8 cellular contexts compared by ENCODE assay signal in the genomic region with DNA sequence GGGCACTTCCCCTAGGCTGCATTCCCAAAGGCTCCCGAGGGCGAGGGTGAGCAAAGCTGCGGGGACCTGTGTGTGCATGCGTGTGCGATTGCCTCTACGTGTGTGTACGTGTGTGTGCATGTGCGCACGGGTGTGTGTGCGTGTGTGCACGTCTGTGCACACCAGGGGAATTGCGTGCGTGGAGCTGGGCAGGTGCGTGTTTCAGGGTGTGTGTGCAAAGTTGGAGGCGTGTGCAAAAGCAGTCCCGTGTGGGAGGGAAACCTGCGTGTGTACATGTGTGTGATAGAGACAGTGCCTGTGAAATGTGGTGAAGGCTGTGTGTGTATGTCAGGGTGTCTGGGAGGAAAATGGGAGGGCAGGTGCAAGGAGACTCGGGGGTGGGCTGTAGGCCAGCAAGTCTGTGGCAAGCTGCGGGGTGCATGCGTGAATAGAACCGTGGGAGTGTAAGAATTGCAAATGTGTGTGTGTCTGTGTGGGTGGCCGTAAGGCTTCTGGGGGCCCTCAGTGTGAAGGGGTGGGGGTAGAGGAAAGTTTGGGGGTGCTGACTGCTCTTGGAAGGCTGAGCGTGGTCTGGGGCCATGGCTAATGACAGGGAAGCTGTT. TPM values are rescaled to one million over a fixed set of nuclear protein-coding genes. Genes with fewer than 3 reads are reported as not detected.
DNase-seq lines count a peak whose midpoint lies in the region; ATAC-seq, FAIRE-seq and TF ChIP-seq lines count a peak whose summit lies in the region.

No MANE protein-coding gene starts in this region.

- H3K4me2 ChIP-seq in HepG2 (ENCODE audit: low read depth, low read length): peak overlapping the region; percentile 71

- DNase-seq in activated CD4-positive, alpha-beta memory T cell treated with anti-CD3 and anti-CD28 coated beads for 36 hours: no peak
- no peak for DNase-seq in activated CD4-positive, alpha-beta memory T cell treated with anti-CD3 and anti-CD28 coated beads, Interleukin-2, amount 10 ng/mL, durations not matched to agents 7 days and 5 days
- no peak for DNase-seq in ascending aorta (ENCODE audit: low spot score in 2 of 2)
- DNase-seq in HepG2 (ENCODE audit: low spot score): no peak
- DNase-seq in thoracic aorta (ENCODE audit: low spot score): no peak
- no peak for DNase-seq in AG20443 (ENCODE audit: low spot score)
- no peak for DNase-seq in NCI-H2196 (lab: John Stamatoyannopoulos, UW; ENCODE audit: unreplicated experiment)
- DNase-seq in SHP77 treated with DMSO at 0.1 percent for 48 hours (lab: John Stamatoyannopoulos, UW): no peak

- FAIRE-seq in HepG2 (lab: Jason Lieb, UNC): no peak

- in situ Hi-C loops in HepG2 (cut with HindIII; ENCODE audit: extremely low pct_ligation_motif_present, low pct_unique_long_range_greater_than_20kb): loop anchor here (5.0 to 25.0 kb wide), 2 partner anchors 111 to 446 kb away; a partner anchor contains a TSS

- no peak for TF ChIP-seq EP300 in HepG2 (IDR thresholded peaks at IDR 0.05; ENCODE audit: low read depth in 2 of 2, low read length in 2 of 2)
- TF ChIP-seq EP300 in HepG2 (CRISPR knock-in tag; IDR thresholded peaks at IDR 0.05; ENCODE audit: borderline replicate concordance): no peak

- no peaks in the 10 kb centered on the region for H3K9me3 Mint-ChIP-seq in activated CD4-positive, alpha-beta memory T cell treated with anti-CD3 and anti-CD28 coated beads for 36 hours
- no peaks in the 10 kb centered on the region for H3K9me3 Mint-ChIP-seq in activated CD4-positive, alpha-beta memory T cell treated with anti-CD3 and anti-CD28 coated beads, Interleukin-2, amount 10 ng/mL, durations not matched to agents 7 days and 5 days

- no peaks in the 10 kb centered on the region for H3K79me2 ChIP-seq in HepG2 (ENCODE audit: insufficient read depth, low read length)

- no peaks in the 10 kb centered on the region for H4K20me1 ChIP-seq in HepG2 (ENCODE audit: insufficient read depth, low read length)

- peaks cover 0 to 11% of the 10 kb centered on the region in 2 donors for H3K4me1 ChIP-seq in ascending aorta
- peaks cover 27% of the 10 kb centered on the region for H3K4me1 ChIP-seq in HepG2 (ENCODE audit: insufficient read depth, low read length)
- peaks cover 8 to 25% of the 10 kb centered on the region in 2 donors for H3K4me1 ChIP-seq in thoracic aorta (ENCODE audit: control insufficient read depth in 1 of 2, low read depth in 2 of 2)

- H3K4me3 ChIP-seq in ascending aorta (peak overlapping the region; percentile 51 to 67), HepG2 (replicated peaks in 1 of 3; ENCODE audit: insufficient read depth in 1 of 3, low read depth in 2 of 3, low read length in 3 of 3) (peak overlapping the region; percentile 30 to 77 (median 44); a peak in 5 of 6 replicates), thoracic aorta (peak overlapping the region; percentile 71)

- CTCF ChIA-PET in activated CD4-positive, alpha-beta memory T cell treated with anti-CD3 and anti-CD28 coated beads for 36 hours (lab: Charles Lee): interaction anchor here (0.7 kb wide), 1 partner anchor 133 kb away, joined by 3 read pairs; no protein-coding TSS in a partner anchor
- CTCF ChIA-PET in activated CD4-positive, alpha-beta memory T cell treated with anti-CD3 and anti-CD28 coated beads, Interleukin-2, amount 10 ng/mL, durations not matched to agents 7 days and 5 days (lab: Charles Lee): no interaction called here
- CTCF ChIA-PET in HepG2 (lab: Yijun Ruan, JAX; ENCODE audit: low intra/inter-chr PET ratio, low total read pairs): no interaction called here

- BruUV-seq in HepG2 (replicated peaks; lab: Mats Ljungman, UMichigan): no TSS peak

- 30% methylated on average over 23 of the region's 23 CpGs for WGBS in HepG2 (ENCODE audit: low lambda C conversion rate)

- H3K27ac ChIP-seq in ascending aorta (no peak overlapping the region), HepG2 (ENCODE audit: extremely low read length, insufficient read depth, low read length) (no peak overlapping the region), thoracic aorta (no peak overlapping the region)

- intact Hi-C loops in activated CD4-positive, alpha-beta memory T cell treated with anti-CD3 and anti-CD28 coated beads for 36 hours (cut with micrococcal nuclease): loop anchor here (1.0 kb wide), 1 partner anchor 155 kb away; no protein-coding TSS in a partner anchor
- intact Hi-C loops in ascending aorta (cut with DNase I) (loop anchor here (1.0 to 5.0 kb wide), 6 partner anchors 13 to 336 kb away; a partner anchor contains a TSS), HepG2 (cut with micrococcal nuclease; ENCODE audit: unreplicated experiment) (loop anchor here (1.0 to 10.0 kb wide), 6 partner anchors 84 to 344 kb away; a partner anchor contains a TSS)

- TF ChIP-seq CTCF in ascending aorta (IDR thresholded peaks at IDR 0.05): no peak
- TF ChIP-seq CTCF in HepG2 (CRISPR knock-in tag; IDR thresholded peaks at IDR 0.05): no peak
- TF ChIP-seq CTCF in thoracic aorta (IDR thresholded peaks at IDR 0.05): no peak

- TF ChIP-seq RAD21 in HepG2 (CRISPR knock-in tag; IDR thresholded peaks at IDR 0.05): no peak

- no peaks in the 10 kb centered on the region for H3K9me3 ChIP-seq in ascending aorta
- H3K9me3 ChIP-seq in HepG2 (ENCODE audit: low read length): no peaks in the 10 kb centered on the region
- H3K9me3 ChIP-seq in thoracic aorta: no peaks in the 10 kb centered on the region

- no peaks in the 10 kb centered on the region for H3K27me3 ChIP-seq in ascending aorta
- H3K27me3 ChIP-seq in HepG2 (ENCODE audit: control insufficient read depth in 1 of 2, insufficient read depth in 2 of 2, low read length in 2 of 2): peaks cover 0 to 18% of the 10 kb centered on the region in 2 experiments; a peak in 3 of 5 replicates
- no peaks in the 10 kb centered on the region for H3K27me3 ChIP-seq in thoracic aorta (replicated peaks; ENCODE audit: insufficient read depth)

- POLR2A ChIA-PET in activated CD4-positive, alpha-beta memory T cell treated with anti-CD3 and anti-CD28 coated beads for 36 hours (lab: Charles Lee): no interaction called here
- POLR2A ChIA-PET in activated CD4-positive, alpha-beta memory T cell treated with anti-CD3 and anti-CD28 coated beads, Interleukin-2, amount 10 ng/mL, durations not matched to agents 7 days and 5 days (lab: Charles Lee): no interaction called here
- POLR2A ChIA-PET in HepG2 (lab: Yijun Ruan, JAX): interaction anchor here (0.9 to 5.1 kb wide), 20 partner anchors 11 to 342 kb away, joined by 3 to 62 read pairs (median 7); a partner anchor contains a TSS

- H3K36me3 ChIP-seq in ascending aorta: no peaks in the 10 kb centered on the region
- no peaks in the 10 kb centered on the region for H3K36me3 ChIP-seq in HepG2 (replicated peaks in 1 of 2; ENCODE audit: control insufficient read depth in 1 of 2, insufficient read depth in 2 of 2, low read length in 2 of 2)
- H3K36me3 ChIP-seq in thoracic aorta: no peaks in the 10 kb centered on the region

- H3K27me3 Mint-ChIP-seq in activated CD4-positive, alpha-beta memory T cell treated with anti-CD3 and anti-CD28 coated beads for 36 hours: peaks cover 25% of the 10 kb centered on the region
- H3K27me3 Mint-ChIP-seq in activated CD4-positive, alpha-beta memory T cell treated with anti-CD3 and anti-CD28 coated beads, Interleukin-2, amount 10 ng/mL, durations not matched to agents 7 days and 5 days: peaks cover 32% of the 10 kb centered on the region

- H3K27ac Mint-ChIP-seq in activated CD4-positive, alpha-beta memory T cell treated with anti-CD3 and anti-CD28 coated beads for 36 hours: no peak overlapping the region
- H3K27ac Mint-ChIP-seq in activated CD4-positive, alpha-beta memory T cell treated with anti-CD3 and anti-CD28 coated beads, Interleukin-2, amount 10 ng/mL, durations not matched to agents 7 days and 5 days: no peak overlapping the region

- no peak for ATAC-seq in HepG2
- ATAC-seq in thoracic aorta (ENCODE audit: insufficient number of reproducible peaks, low FRiP score, low read depth): no peak

- no peak for TF ChIP-seq POLR2A in HepG2 (IDR thresholded peaks at IDR 0.05; ENCODE audit: insufficient read depth in 1 of 2, low read depth in 2 of 2, low read length in 2 of 2)

- H3K4me1 Mint-ChIP-seq in activated CD4-positive, alpha-beta memory T cell treated with anti-CD3 and anti-CD28 coated beads for 36 hours (ENCODE audit: low read depth): peaks cover 15% of the 10 kb centered on the region
- peaks cover 19% of the 10 kb centered on the region for H3K4me1 Mint-ChIP-seq in activated CD4-positive, alpha-beta memory T cell treated with anti-CD3 and anti-CD28 coated beads, Interleukin-2, amount 10 ng/mL, durations not matched to agents 7 days and 5 days

- peak overlapping the region; percentile 35 for H3K4me3 Mint-ChIP-seq in activated CD4-positive, alpha-beta memory T cell treated with anti-CD3 and anti-CD28 coated beads for 36 hours
- H3K4me3 Mint-ChIP-seq in activated CD4-positive, alpha-beta memory T cell treated with anti-CD3 and anti-CD28 coated beads, Interleukin-2, amount 10 ng/mL, durations not matched to agents 7 days and 5 days: no peak overlapping the region

- H3K9ac ChIP-seq in HepG2 (ENCODE audit: insufficient read depth, low read depth, low read length): no peak overlapping the region

- H3K36me3 Mint-ChIP-seq in activated CD4-positive, alpha-beta memory T cell treated with anti-CD3 and anti-CD28 coated beads for 36 hours: no peaks in the 10 kb centered on the region
- no peaks in the 10 kb centered on the region for H3K36me3 Mint-ChIP-seq in activated CD4-positive, alpha-beta memory T cell treated with anti-CD3 and anti-CD28 coated beads, Interleukin-2, amount 10 ng/mL, durations not matched to agents 7 days and 5 days (ENCODE audit: low read depth)

- H2AFZ ChIP-seq in HepG2 (ENCODE audit: low read length): no peak overlapping the region

RNA-seq across cellular contexts. Expression of a gene that starts 0.5 kb away (rescaled TPM):
- total RNA-seq in activated CD4-positive, alpha-beta memory T cell treated with anti-CD3 and anti-CD28 coated beads for 36 hours: under 1 TPM in 1 of 2 experiments, not detected in 1; 0.07 TPM
- total RNA-seq in activated CD4-positive, alpha-beta memory T cell treated with anti-CD3 and anti-CD28 coated beads, Interleukin-2, amount 10 ng/mL, durations not matched to agents 7 days and 5 days: under 1 TPM in 1 of 2 experiments, not detected in 1; 0.03 TPM
- 5.7 TPM for total RNA-seq in ascending aorta
- 0.36 and 0.42 TPM in 2 replicates for total RNA-seq in HepG2 (2016; rRNA removed; fragmentation: Illumina TruSeq; extraction: Trizol)
- 0.09 TPM in 1 of 2 replicates, not detected in the other for total RNA-seq in HepG2 (2016; cell fraction: cytosol; rRNA removed; fragmentation: Illumina TruSeq; extraction: Trizol; ENCODE audit: low read depth)
- total RNA-seq in HepG2 (2016; cell fraction: insoluble cytoplasmic fraction; rRNA removed; fragmentation: Illumina TruSeq; extraction: Trizol): 0.34 and 0.43 TPM in 2 replicates
- total RNA-seq in HepG2 (2016; cell fraction: membrane; rRNA removed; fragmentation: Illumina TruSeq; extraction: Trizol): 0.19 and 0.21 TPM in 2 replicates
- total RNA-seq in HepG2 (2016; cell fraction: nucleus; rRNA removed; fragmentation: Illumina TruSeq; extraction: Trizol): 0.34 and 0.43 TPM in 2 replicates
- polyA plus RNA-seq in HepG2 (2011; rRNA removed): 0.40 and 0.60 TPM in 2 replicates
- 0.31 and 0.44 TPM in 2 replicates for polyA plus RNA-seq in HepG2 (2011; cell fraction: cytosol; rRNA removed)
- polyA plus RNA-seq in HepG2 (2011; cell fraction: nucleus; rRNA removed): 1.3 and 1.5 TPM in 2 replicates
- 0.59 and 1.0 TPM in 2 replicates for polyA plus RNA-seq in HepG2 (2012)
- polyA plus RNA-seq in HepG2 (2016; cell fraction: cytosol; fragmentation: Illumina TruSeq; extraction: Trizol; ENCODE audit: low read depth): 0.02 TPM in 2 replicates
- polyA plus RNA-seq in HepG2 (2016; cell fraction: insoluble cytoplasmic fraction; fragmentation: Illumina TruSeq; extraction: Trizol; ENCODE audit: low read depth): 0.32 and 0.43 TPM in 2 replicates
- polyA plus RNA-seq in HepG2 (2016; cell fraction: membrane; fragmentation: Illumina TruSeq; extraction: Trizol; ENCODE audit: low read depth): 0.08 and 0.14 TPM in 2 replicates
- polyA plus RNA-seq in HepG2 (2016; cell fraction: nucleus; fragmentation: Illumina TruSeq; extraction: Trizol; ENCODE audit: insufficient read depth, low read depth): 0.31 and 0.41 TPM in 2 replicates
- 0.16 and 1.5 TPM in 2 replicates for polyA minus RNA-seq in HepG2 (2011; rRNA and poly(A)+ RNA removed; ENCODE audit: low replicate concordance)
- polyA minus RNA-seq in HepG2 (2011; cell fraction: cytosol; rRNA and poly(A)+ RNA removed): 0.18 and 0.49 TPM in 2 replicates
- 0.64 and 0.75 TPM in 2 replicates for polyA minus RNA-seq in HepG2 (2011; cell fraction: nucleus; rRNA and poly(A)+ RNA removed)
- 1 to 10 TPM in 1 of 2 donors, under 1 TPM in 1; 0.92 to 4.6 TPM for total RNA-seq in thoracic aorta

RNA-seq across cellular contexts. Expression of a gene that starts 21.7 kb away (rescaled TPM):
- total RNA-seq in activated CD4-positive, alpha-beta memory T cell treated with anti-CD3 and anti-CD28 coated beads for 36 hours: under 1 TPM in 1 of 2 experiments, not detected in 1; 0.05 TPM
- under 1 TPM in 1 of 2 experiments, not detected in 1; 0.08 TPM for total RNA-seq in activated CD4-positive, alpha-beta memory T cell treated with anti-CD3 and anti-CD28 coated beads, Interleukin-2, amount 10 ng/mL, durations not matched to agents 7 days and 5 days
- total RNA-seq in ascending aorta (25.7 TPM), HepG2 (2016; rRNA removed; fragmentation: Illumina TruSeq; extraction: Trizol) (4.4 and 6.6 TPM in 2 replicates), thoracic aorta (10 to 100 TPM; 22.6 to 28.8 TPM)
- total RNA-seq in HepG2 (2016; cell fraction: cytosol; rRNA removed; fragmentation: Illumina TruSeq; extraction: Trizol; ENCODE audit: low read depth): 1.1 and 1.5 TPM in 2 replicates
- 3.3 and 6.8 TPM in 2 replicates for total RNA-seq in HepG2 (2016; cell fraction: insoluble cytoplasmic fraction; rRNA removed; fragmentation: Illumina TruSeq; extraction: Trizol)
- 1.8 and 2.4 TPM in 2 replicates for total RNA-seq in HepG2 (2016; cell fraction: membrane; rRNA removed; fragmentation: Illumina TruSeq; extraction: Trizol)
- 8.8 and 10.7 TPM in 2 replicates for total RNA-seq in HepG2 (2016; cell fraction: nucleus; rRNA removed; fragmentation: Illumina TruSeq; extraction: Trizol)
- 5.7 and 7.5 TPM in 2 replicates for polyA plus RNA-seq in HepG2 (2011; rRNA removed)
- polyA plus RNA-seq in HepG2 (2011; cell fraction: cytosol; rRNA removed): 4.1 and 4.4 TPM in 2 replicates
- 19.1 and 22.6 TPM in 2 replicates for polyA plus RNA-seq in HepG2 (2011; cell fraction: nucleus; rRNA removed)
- 5.2 and 7.1 TPM in 2 replicates for polyA plus RNA-seq in HepG2 (2012)
- 0.62 and 0.73 TPM in 2 replicates for polyA plus RNA-seq in HepG2 (2016; cell fraction: cytosol; fragmentation: Illumina TruSeq; extraction: Trizol; ENCODE audit: low read depth)
- polyA plus RNA-seq in HepG2 (2016; cell fraction: insoluble cytoplasmic fraction; fragmentation: Illumina TruSeq; extraction: Trizol; ENCODE audit: low read depth): 2.7 and 3.1 TPM in 2 replicates
- 0.72 and 0.92 TPM in 2 replicates for polyA plus RNA-seq in HepG2 (2016; cell fraction: membrane; fragmentation: Illumina TruSeq; extraction: Trizol; ENCODE audit: low read depth)
- 14.4 and 14.5 TPM in 2 replicates for polyA plus RNA-seq in HepG2 (2016; cell fraction: nucleus; fragmentation: Illumina TruSeq; extraction: Trizol; ENCODE audit: insufficient read depth, low read depth)
- 9.9 and 18.8 TPM in 2 replicates for polyA minus RNA-seq in HepG2 (2011; rRNA and poly(A)+ RNA removed; ENCODE audit: low replicate concordance)
- polyA minus RNA-seq in HepG2 (2011; cell fraction: cytosol; rRNA and poly(A)+ RNA removed): 6.1 and 7.4 TPM in 2 replicates
- 7.3 and 10.2 TPM in 2 replicates for polyA minus RNA-seq in HepG2 (2011; cell fraction: nucleus; rRNA and poly(A)+ RNA removed)
